In the genomic region with DNA sequence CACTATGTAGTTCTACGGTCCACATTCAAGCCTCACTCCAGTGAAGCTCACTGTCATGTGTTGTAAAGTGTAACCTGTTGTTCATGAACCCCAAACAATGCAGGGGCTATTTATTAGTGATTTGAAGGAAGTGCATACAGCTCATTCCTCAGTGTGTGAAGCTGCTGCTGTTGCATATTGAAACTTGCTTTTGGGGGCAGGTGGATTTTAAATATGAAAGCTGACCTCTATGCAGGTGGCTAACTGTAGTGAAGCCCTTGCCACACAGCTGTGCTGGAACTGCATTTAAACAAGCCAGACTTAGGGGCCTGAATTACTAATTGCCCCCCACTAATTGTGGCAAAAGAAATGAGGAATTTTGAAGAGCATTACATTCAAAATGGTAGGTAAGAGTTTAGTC, we compare ENCODE assay signal across 38 cellular contexts.
"Had no signal": no experiment of that assay in that cellular context is flagged by ENCODE, and none has a peak within 500 bp of the region (broad histone marks: within the 10 kb centered on the region; RNA-seq: fewer than 3 reads in every experiment).

No MANE protein-coding gene starts in this region.

- H3K36me3 ChIP-seq: ascending aorta, cardiac muscle cell, WERI-Rb-1 had no signal

- H3K4me3 ChIP-seq: ascending aorta, cardiac muscle cell had no signal

- H3K9me3 ChIP-seq: ascending aorta had no signal

- H3K27me3 Mint-ChIP-seq: activated CD8-positive, alpha-beta memory T cell treated with anti-CD3 and anti-CD28 coated beads, Interleukin-2, amount 10 ng/mL, durations not matched to agents 7 days and 5 days; activated naive CD8-positive, alpha-beta T cell treated with anti-CD3 and anti-CD28 coated beads, Interleukin-2, amount 50 U/mL, for 24 hours had no signal

- H3K36me3 Mint-ChIP-seq: activated CD8-positive, alpha-beta memory T cell treated with anti-CD3 and anti-CD28 coated beads, Interleukin-2, amount 10 ng/mL, durations not matched to agents 7 days and 5 days; activated naive CD4-positive, alpha-beta T cell treated with anti-CD3 and anti-CD28 coated beads, Interleukin-2, amount 10 ng/mL, durations not matched to agents 7 days and 5 days; activated naive CD4-positive, alpha-beta T cell treated with anti-CD3 and anti-CD28 coated beads, Interleukin-2, amount 50 U/mL, for 24 hours; activated naive CD8-positive, alpha-beta T cell; activated naive CD8-positive, alpha-beta T cell treated with anti-CD3 and anti-CD28 coated beads, Interleukin-2, amount 10 ng/mL, durations not matched to agents 7 days and 5 days; brain; WTC11 had no signal

- H3K27ac ChIP-seq: ascending aorta, cardiac muscle cell, WERI-Rb-1 had no signal

- H3K9me3 Mint-ChIP-seq: activated CD4-positive, alpha-beta memory T cell treated with anti-CD3 and anti-CD28 coated beads, Interleukin-2, amount 10 ng/mL, durations not matched to agents 7 days and 5 days; activated CD4-positive, alpha-beta T cell treated with anti-CD3 and anti-CD28 coated beads, Interleukin-2, amount 10 ng/mL, durations not matched to agents 7 days and 5 days; activated naive CD4-positive, alpha-beta T cell treated with anti-CD3 and anti-CD28 coated beads, Interleukin-2, amount 10 ng/mL, durations not matched to agents 7 days and 5 days; activated naive CD4-positive, alpha-beta T cell treated with anti-CD3 and anti-CD28 coated beads, Interleukin-2, amount 50 U/mL, for 24 hours; activated naive CD8-positive, alpha-beta T cell treated with anti-CD3 and anti-CD28 coated beads, Interleukin-2, amount 10 ng/mL, durations not matched to agents 7 days and 5 days; activated naive CD8-positive, alpha-beta T cell treated with anti-CD3 and anti-CD28 coated beads, Interleukin-2, amount 50 U/mL, for 24 hours; activated T-cell treated with anti-CD3 and anti-CD28 coated beads, Interleukin-2, amount 50 U/mL, for 24 hours; activated T-helper 2 cell treated with anti-CD3 and anti-CD28 coated beads, Interferon-gamma antibody, Interleukin-2, Interleukin-4, amounts not matched to agents 10 μg/mL and 5 μg/mL and 100 μg/mL, durations not matched to agents 14 hours and 24 hours and 36 hours; brain; central memory CD8-positive, alpha-beta T cell; T-helper 1 cell treated with Interleukin-12 subunit alpha and Interleukin-12 subunit beta and Interleukin-4 antibody, amounts not matched to agents 30 μg/mL and 1 μg/mL, for 36 hours; T-helper 2 cell treated with Interferon-gamma antibody and Interleukin-4, amounts not matched to agents 5 μg/mL and 100 μg/mL, for 36 hours had no signal

- DNase-seq: activated CD4-positive, alpha-beta memory T cell treated with anti-CD3 and anti-CD28 coated beads, Interleukin-2, amount 10 ng/mL, durations not matched to agents 7 days and 5 days; activated CD4-positive, alpha-beta T cell treated with anti-CD3 and anti-CD28 coated beads for 1 hour; activated CD4-positive, alpha-beta T cell treated with anti-CD3 and anti-CD28 coated beads for 36 hours; activated CD4-positive, alpha-beta T cell treated with anti-CD3 and anti-CD28 coated beads for 48 hours; activated CD4-positive, alpha-beta T cell treated with anti-CD3 and anti-CD28 coated beads, Interleukin-2, amount 10 ng/mL, durations not matched to agents 7 days and 5 days; activated CD4-positive, alpha-beta T cell treated with anti-CD3 and anti-CD28 coated beads, Interleukin-2, amount 50 U/mL, for 48 hours; activated CD4-positive, CD25-positive, alpha-beta regulatory T cell; activated CD8-positive, alpha-beta memory T cell treated with anti-CD3 and anti-CD28 coated beads for 24 hours; activated CD8-positive, alpha-beta memory T cell treated with anti-CD3 and anti-CD28 coated beads, Interleukin-2, amount 10 ng/mL, durations not matched to agents 7 days and 5 days; activated CD8-positive, alpha-beta memory T cell treated with anti-CD3 and anti-CD28 coated beads, Interleukin-2, amount 50 U/mL, for 48 hours; activated CD8-positive, alpha-beta T cell treated with anti-CD3 and anti-CD28 coated beads, Interleukin-2, amount 10 ng/mL, durations not matched to agents 7 days and 5 days; activated effector memory CD4-positive, alpha-beta T cell treated with Interleukin-2 at 50 U/mL for 16 hours; activated gamma-delta T cell; activated naive CD4-positive, alpha-beta T cell treated with anti-CD3 and anti-CD28 coated beads, Interleukin-2, amount 10 ng/mL, durations not matched to agents 7 days and 5 days; activated naive CD4-positive, alpha-beta T cell treated with Interleukin-2 at 50 U/mL for 16 hours; activated naive CD8-positive, alpha-beta T cell treated with anti-CD3 and anti-CD28 coated beads, Interleukin-2, amount 10 ng/mL, durations not matched to agents 7 days and 5 days; activated naive CD8-positive, alpha-beta T cell treated with anti-CD3 and anti-CD28 coated beads, Interleukin-2, amount 50 U/mL, for 24 hours; activated T-cell treated with anti-CD3 and anti-CD28 coated beads, Interleukin-2, amount 50 U/mL, for 24 hours; activated T-cell treated with anti-CD3 and anti-CD28 coated beads, Interleukin-2, amount 50 U/mL, for 48 hours; amygdala; anterior cingulate cortex; caudate nucleus; cerebellar nuclear complex; T-helper 2 cell; T-helper 9 cell; WERI-Rb-1 had no signal

- H3K4me1 Mint-ChIP-seq: activated CD4-positive, alpha-beta memory T cell treated with anti-CD3 and anti-CD28 coated beads, Interleukin-2, amount 10 ng/mL, durations not matched to agents 7 days and 5 days; activated CD4-positive, alpha-beta T cell treated with anti-CD3 and anti-CD28 coated beads for 36 hours; activated CD4-positive, alpha-beta T cell treated with anti-CD3 and anti-CD28 coated beads, Interleukin-2, amount 10 ng/mL, durations not matched to agents 7 days and 5 days; activated CD8-positive, alpha-beta memory T cell treated with anti-CD3 and anti-CD28 coated beads, Interleukin-2, amount 10 ng/mL, durations not matched to agents 7 days and 5 days; activated naive CD4-positive, alpha-beta T cell treated with anti-CD3 and anti-CD28 coated beads, Interleukin-2, amount 10 ng/mL, durations not matched to agents 7 days and 5 days; activated naive CD4-positive, alpha-beta T cell treated with anti-CD3 and anti-CD28 coated beads, Interleukin-2, amount 50 U/mL, for 24 hours; activated naive CD8-positive, alpha-beta T cell treated with anti-CD3 and anti-CD28 coated beads, Interleukin-2, amount 10 ng/mL, durations not matched to agents 7 days and 5 days; activated naive CD8-positive, alpha-beta T cell treated with anti-CD3 and anti-CD28 coated beads, Interleukin-2, amount 50 U/mL, for 24 hours; central memory CD8-positive, alpha-beta T cell had no signal

- H3K4me1 ChIP-seq: ascending aorta had no signal

- H3K4me3 Mint-ChIP-seq: activated CD4-positive, alpha-beta memory T cell treated with anti-CD3 and anti-CD28 coated beads, Interleukin-2, amount 10 ng/mL, durations not matched to agents 7 days and 5 days; activated CD4-positive, alpha-beta T cell treated with anti-CD3 and anti-CD28 coated beads for 36 hours; activated CD4-positive, alpha-beta T cell treated with anti-CD3 and anti-CD28 coated beads, Interleukin-2, amount 10 ng/mL, durations not matched to agents 7 days and 5 days; activated CD8-positive, alpha-beta memory T cell treated with anti-CD3 and anti-CD28 coated beads, Interleukin-2, amount 10 ng/mL, durations not matched to agents 7 days and 5 days; activated CD8-positive, alpha-beta T cell treated with anti-CD3 and anti-CD28 coated beads, Interleukin-2, amount 10 ng/mL, durations not matched to agents 7 days and 5 days; activated naive CD4-positive, alpha-beta T cell treated with anti-CD3 and anti-CD28 coated beads, Interleukin-2, amount 10 ng/mL, durations not matched to agents 7 days and 5 days; activated naive CD4-positive, alpha-beta T cell treated with anti-CD3 and anti-CD28 coated beads, Interleukin-2, amount 50 U/mL, for 24 hours; activated naive CD8-positive, alpha-beta T cell; activated naive CD8-positive, alpha-beta T cell treated with anti-CD3 and anti-CD28 coated beads, Interleukin-2, amount 10 ng/mL, durations not matched to agents 7 days and 5 days; activated naive CD8-positive, alpha-beta T cell treated with anti-CD3 and anti-CD28 coated beads, Interleukin-2, amount 50 U/mL, for 24 hours; activated T-cell treated with anti-CD3 and anti-CD28 coated beads, Interleukin-2, amount 50 U/mL, for 24 hours; brain; central memory CD8-positive, alpha-beta T cell; T-helper 1 cell treated with Interleukin-12 subunit alpha and Interleukin-12 subunit beta and Interleukin-4 antibody, amounts not matched to agents 30 μg/mL and 1 μg/mL, for 36 hours; T-helper 2 cell treated with Interferon-gamma antibody and Interleukin-4, amounts not matched to agents 5 μg/mL and 100 μg/mL, for 36 hours; WTC11 had no signal

- H3K27ac Mint-ChIP-seq: activated CD4-positive, alpha-beta memory T cell treated with anti-CD3 and anti-CD28 coated beads, Interleukin-2, amount 10 ng/mL, durations not matched to agents 7 days and 5 days; activated CD4-positive, alpha-beta T cell treated with anti-CD3 and anti-CD28 coated beads for 36 hours; activated CD4-positive, alpha-beta T cell treated with anti-CD3 and anti-CD28 coated beads, Interleukin-2, amount 10 ng/mL, durations not matched to agents 7 days and 5 days; activated CD8-positive, alpha-beta memory T cell treated with anti-CD3 and anti-CD28 coated beads, Interleukin-2, amount 10 ng/mL, durations not matched to agents 7 days and 5 days; activated CD8-positive, alpha-beta T cell treated with anti-CD3 and anti-CD28 coated beads, Interleukin-2, amount 10 ng/mL, durations not matched to agents 7 days and 5 days; activated naive CD4-positive, alpha-beta T cell treated with anti-CD3 and anti-CD28 coated beads, Interleukin-2, amount 10 ng/mL, durations not matched to agents 7 days and 5 days; activated naive CD4-positive, alpha-beta T cell treated with anti-CD3 and anti-CD28 coated beads, Interleukin-2, amount 50 U/mL, for 24 hours; activated naive CD8-positive, alpha-beta T cell; activated naive CD8-positive, alpha-beta T cell treated with anti-CD3 and anti-CD28 coated beads, Interleukin-2, amount 10 ng/mL, durations not matched to agents 7 days and 5 days; activated naive CD8-positive, alpha-beta T cell treated with anti-CD3 and anti-CD28 coated beads, Interleukin-2, amount 50 U/mL, for 24 hours; activated T-cell treated with anti-CD3 and anti-CD28 coated beads, Interleukin-2, amount 50 U/mL, for 24 hours; activated T-helper 2 cell treated with anti-CD3 and anti-CD28 coated beads, Interferon-gamma antibody, Interleukin-2, Interleukin-4, amounts not matched to agents 10 μg/mL and 5 μg/mL and 100 μg/mL, durations not matched to agents 14 hours and 24 hours and 36 hours; brain; T-helper 1 cell treated with Interleukin-12 subunit alpha and Interleukin-12 subunit beta and Interleukin-4 antibody, amounts not matched to agents 30 μg/mL and 1 μg/mL, for 36 hours; T-helper 2 cell treated with Interferon-gamma antibody and Interleukin-4, amounts not matched to agents 5 μg/mL and 100 μg/mL, for 36 hours; WTC11 had no signal

- H3K27me3 ChIP-seq: ascending aorta, cardiac muscle cell had no signal

- ATAC-seq: activated CD4-positive, alpha-beta T cell treated with anti-CD3 and anti-CD28 coated beads for 36 hours; activated CD4-positive, CD25-positive, alpha-beta regulatory T cell treated with anti-CD3 and anti-CD28 coated beads, Interleukin-2, amount 50 U/mL, for 24 hours; activated CD8-positive, alpha-beta memory T cell treated with anti-CD3 and anti-CD28 coated beads, Interleukin-2, amount 10 ng/mL, durations not matched to agents 7 days and 5 days; activated CD8-positive, alpha-beta T cell treated with anti-CD3 and anti-CD28 coated beads, Interleukin-2, amount 10 ng/mL, durations not matched to agents 7 days and 5 days; activated naive CD8-positive, alpha-beta T cell treated with anti-CD3 and anti-CD28 coated beads, Interleukin-2, amount 50 U/mL, for 24 hours; WTC11 had no signal

- FAIRE-seq: bronchial epithelial cell had no signal
